In genomic region chr15:64092075-64092820, GRCh38 we compare ENCODE assay signal across 2 cellular contexts.
TF ChIP-seq lines count a peak whose summit lies in the region.

No MANE protein-coding gene starts in this region.

TF ChIP-seq in SK-N-SH, 30 proteins besides CTCF, POLR2A, EP300 and RAD21 (continued from another document):
- TF ChIP-seq, protein P1, sequence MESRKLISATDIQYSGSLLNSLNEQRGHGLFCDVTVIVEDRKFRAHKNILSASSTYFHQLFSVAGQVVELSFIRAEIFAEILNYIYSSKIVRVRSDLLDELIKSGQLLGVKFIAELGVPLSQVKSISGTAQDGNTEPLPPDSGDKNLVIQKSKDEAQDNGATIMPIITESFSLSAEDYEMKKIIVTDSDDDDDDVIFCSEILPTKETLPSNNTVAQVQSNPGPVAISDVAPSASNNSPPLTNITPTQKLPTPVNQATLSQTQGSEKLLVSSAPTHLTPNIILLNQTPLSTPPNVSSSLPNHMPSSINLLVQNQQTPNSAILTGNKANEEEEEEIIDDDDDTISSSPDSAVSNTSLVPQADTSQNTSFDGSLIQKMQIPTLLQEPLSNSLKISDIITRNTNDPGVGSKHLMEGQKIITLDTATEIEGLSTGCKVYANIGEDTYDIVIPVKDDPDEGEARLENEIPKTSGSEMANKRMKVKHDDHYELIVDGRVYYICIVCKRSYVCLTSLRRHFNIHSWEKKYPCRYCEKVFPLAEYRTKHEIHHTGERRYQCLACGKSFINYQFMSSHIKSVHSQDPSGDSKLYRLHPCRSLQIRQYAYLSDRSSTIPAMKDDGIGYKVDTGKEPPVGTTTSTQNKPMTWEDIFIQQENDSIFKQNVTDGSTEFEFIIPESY (IDR thresholded peaks at IDR 0.05; ENCODE audit: borderline replicate concordance, low read depth) = no peak
- TF ChIP-seq EZH2phosphoT487 (IDR thresholded peaks at IDR 0.05; ENCODE audit: borderline replicate concordance, low read depth) (no peak), CHD2 (IDR thresholded peaks at IDR 0.05; ENCODE audit: low read length, partially characterized antibody) (no peak), RXRA (IDR thresholded peaks at IDR 0.05; ENCODE audit: borderline replicate concordance, low read depth) (no peak), SMC3 (IDR thresholded peaks at IDR 0.05; ENCODE audit: low read depth, low read length) (no peak), PBX3 (IDR thresholded peaks at IDR 0.05) (no peak), NRF1 (IDR thresholded peaks at IDR 0.05; ENCODE audit: low read depth, low read length) (no peak), GATA2 (CRISPR knock-in tag; IDR thresholded peaks at IDR 0.05) (no peak), NFIC (IDR thresholded peaks at IDR 0.05; ENCODE audit: borderline replicate concordance) (no peak)

TF ChIP-seq in SK-N-SH treated with all-trans-retinoic acid at 6 μM for 48 hours, 23 proteins besides CTCF, POLR2A, EP300 and RAD21 (continued from another document):
- TF ChIP-seq CSRNP3 (CRISPR knock-in tag; IDR thresholded peaks at IDR 0.05) (no peak), TOX (CRISPR knock-in tag; IDR thresholded peaks at IDR 0.05; ENCODE audit: borderline replicate concordance) (no peak), TCF4 (CRISPR knock-in tag; IDR thresholded peaks at IDR 0.05; ENCODE audit: borderline replicate concordance) (no peak), ZFP3 (CRISPR knock-in tag; IDR thresholded peaks at IDR 0.05) (no peak), ARNTL (CRISPR knock-in tag; IDR thresholded peaks at IDR 0.05; ENCODE audit: borderline replicate concordance, low read depth) (no peak), SNAI2 (CRISPR knock-in tag; IDR thresholded peaks at IDR 0.05) (no peak), ISL1 (CRISPR knock-in tag; IDR thresholded peaks at IDR 0.05) (no peak), ZNF70 (CRISPR knock-in tag; IDR thresholded peaks at IDR 0.05) (no peak), ZNF565 (CRISPR knock-in tag; conservative IDR thresholded peaks at IDR 0.05; ENCODE audit: low read depth) (no peak), PPARA (CRISPR knock-in tag; IDR thresholded peaks at IDR 0.05; ENCODE audit: borderline replicate concordance) (no peak)
- TF ChIP-seq, protein P2, sequence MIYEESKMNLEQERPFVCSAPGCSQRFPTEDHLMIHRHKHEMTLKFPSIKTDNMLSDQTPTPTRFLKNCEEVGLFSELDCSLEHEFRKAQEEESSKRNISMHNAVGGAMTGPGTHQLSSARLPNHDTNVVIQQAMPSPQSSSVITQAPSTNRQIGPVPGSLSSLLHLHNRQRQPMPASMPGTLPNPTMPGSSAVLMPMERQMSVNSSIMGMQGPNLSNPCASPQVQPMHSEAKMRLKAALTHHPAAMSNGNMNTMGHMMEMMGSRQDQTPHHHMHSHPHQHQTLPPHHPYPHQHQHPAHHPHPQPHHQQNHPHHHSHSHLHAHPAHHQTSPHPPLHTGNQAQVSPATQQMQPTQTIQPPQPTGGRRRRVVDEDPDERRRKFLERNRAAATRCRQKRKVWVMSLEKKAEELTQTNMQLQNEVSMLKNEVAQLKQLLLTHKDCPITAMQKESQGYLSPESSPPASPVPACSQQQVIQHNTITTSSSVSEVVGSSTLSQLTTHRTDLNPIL (CRISPR knock-in tag; IDR thresholded peaks at IDR 0.05; ENCODE audit: low read depth) = no peak
TF ChIP-seq in SK-N-SH treated with all-trans-retinoic acid at 6 μM for 48 hours: peak in this region for 0.
